Comparison of ENCODE assay signal across 13 cellular contexts in genomic region chr15:31358163-31358562, GRCh38. TPM values are rescaled to one million over a fixed set of nuclear protein-coding genes. Genes with fewer than 3 reads are reported as not detected.
DNase-seq lines count a peak whose midpoint lies in the region; ATAC-seq and TF ChIP-seq lines count a peak whose summit lies in the region.
"Had no signal": no experiment of that assay in that cellular context is flagged by ENCODE, and none has a peak within 500 bp of the region (broad histone marks: within the 10 kb centered on the region; RNA-seq: fewer than 3 reads in every experiment).

No MANE protein-coding gene starts in this region.

- no peak for DNase-seq in activated T-cell treated with anti-CD3 and anti-CD28 coated beads, Interleukin-2, amount 50 U/mL, for 72 hours
- DNase-seq in activated T-cell treated with anti-CD3 and anti-CD28 coated beads, Interleukin-2, amount 50 U/mL, for 1 hour, result no peak
- DNase-seq in T-helper 17 cell (no peak), glutamatergic neuron (no peak), SHP77 treated with DMSO at 0.1 percent for 48 hours (lab: John Stamatoyannopoulos, UW) (no peak), amniotic stem cell (lab: John Stamatoyannopoulos, UW) (no peak), HCEC 1CT (no peak)
- DNase-seq: DMS53, left colon, NCI-H2171, nucleus accumbens, OCI-M1 had no signal

- no peak for TF ChIP-seq CTCF in glutamatergic neuron (IDR thresholded peaks at IDR 0.05; ENCODE audit: partially characterized antibody, unreplicated experiment)

- H3K27ac Mint-ChIP-seq in activated T-cell treated with anti-CD3 and anti-CD28 coated beads, Interleukin-2, amount 50 U/mL, for 72 hours, result peak overlapping the region; percentile 87
- H3K27ac Mint-ChIP-seq in T-helper 17 cell, result peak overlapping the region; percentile 99
- H3K27ac Mint-ChIP-seq in glutamatergic neuron (ENCODE audit: unreplicated experiment), result peak overlapping the region; percentile 54

- H3K4me3 ChIP-seq in thymus (ENCODE audit: low read length), result peak overlapping the region; percentile 46

- H3K4me3 Mint-ChIP-seq in activated T-cell treated with anti-CD3 and anti-CD28 coated beads, Interleukin-2, amount 50 U/mL, for 72 hours, result peak overlapping the region; percentile 87 to 93
- H3K4me3 Mint-ChIP-seq in T-helper 17 cell (peak overlapping the region; percentile 95), glutamatergic neuron (ENCODE audit: unreplicated experiment) (peak overlapping the region; percentile 71)

- H3K27ac ChIP-seq in thymus (ENCODE audit: low read depth), result peak overlapping the region; percentile 83

- no peak for ATAC-seq in activated T-cell treated with anti-CD3 and anti-CD28 coated beads, Interleukin-2, amount 50 U/mL, for 72 hours (replicated peaks in 1 of 2)
- no peak for ATAC-seq in T-helper 17 cell
- ATAC-seq: left colon had no signal

- no peaks in the 10 kb centered on the region for H3K27me3 Mint-ChIP-seq in activated T-cell treated with anti-CD3 and anti-CD28 coated beads, Interleukin-2, amount 50 U/mL, for 72 hours (ENCODE audit: low read depth)
- no peaks in the 10 kb centered on the region for H3K27me3 Mint-ChIP-seq in T-helper 17 cell
- peaks cover 21% of the 10 kb centered on the region for H3K27me3 Mint-ChIP-seq in glutamatergic neuron (ENCODE audit: unreplicated experiment)

- H3K27me3 ChIP-seq in thymus (ENCODE audit: control insufficient read depth, insufficient read depth), result no peaks in the 10 kb centered on the region

- no peaks in the 10 kb centered on the region for H3K9me3 ChIP-seq in T-helper 17 cell (ENCODE audit: control insufficient read depth, low read length, poor library complexity, severe bottlenecking)
- H3K9me3 ChIP-seq in thymus (ENCODE audit: control insufficient read depth), result no peaks in the 10 kb centered on the region

- H3K36me3 ChIP-seq in thymus (ENCODE audit: control insufficient read depth, insufficient read depth), result peaks cover 28% of the 10 kb centered on the region

- peaks cover 88% of the 10 kb centered on the region for H3K4me1 ChIP-seq in thymus (ENCODE audit: control insufficient read depth, insufficient read depth, low read length)

- H3K36me3 Mint-ChIP-seq in activated T-cell treated with anti-CD3 and anti-CD28 coated beads, Interleukin-2, amount 50 U/mL, for 72 hours (ENCODE audit: insufficient read depth in 2 of 2), result peaks cover 23 to 44% of the 10 kb centered on the region in 2 donors
- H3K36me3 Mint-ChIP-seq in T-helper 17 cell (ENCODE audit: low read depth) (peaks cover 6% of the 10 kb centered on the region), glutamatergic neuron (ENCODE audit: unreplicated experiment) (peaks cover 6% of the 10 kb centered on the region)

- peaks cover 0 to 4% of the 10 kb centered on the region in 2 donors for H3K9me3 Mint-ChIP-seq in activated T-cell treated with anti-CD3 and anti-CD28 coated beads, Interleukin-2, amount 50 U/mL, for 72 hours
- peaks cover 29% of the 10 kb centered on the region for H3K9me3 Mint-ChIP-seq in glutamatergic neuron (ENCODE audit: unreplicated experiment)

- peaks cover 98% of the 10 kb centered on the region for H3K4me1 Mint-ChIP-seq in activated T-cell treated with anti-CD3 and anti-CD28 coated beads, Interleukin-2, amount 50 U/mL, for 72 hours (ENCODE audit: low read depth)
- peaks cover 77% of the 10 kb centered on the region for H3K4me1 Mint-ChIP-seq in T-helper 17 cell
- peaks cover 79% of the 10 kb centered on the region for H3K4me1 Mint-ChIP-seq in glutamatergic neuron (ENCODE audit: low read depth, unreplicated experiment)

- 87% methylated on average over 3 of the region's 3 CpGs for WGBS in thymus

RNA-seq across cellular contexts. Expression of gene KLF13, which starts 31.5 kb away (rescaled TPM):
- 100 to 1,000 TPM; 260 to 273 TPM for total RNA-seq in activated T-cell treated with anti-CD3 and anti-CD28 coated beads, Interleukin-2, amount 50 U/mL, for 72 hours
- total RNA-seq in T-helper 17 cell (100 to 1,000 TPM; 184 to 226 TPM), glutamatergic neuron (ENCODE audit: unreplicated experiment) (141 TPM)
- 107 TPM for polyA plus RNA-seq in thymus
